ENCODE assay signal across 11 cellular contexts in the genomic region with DNA sequence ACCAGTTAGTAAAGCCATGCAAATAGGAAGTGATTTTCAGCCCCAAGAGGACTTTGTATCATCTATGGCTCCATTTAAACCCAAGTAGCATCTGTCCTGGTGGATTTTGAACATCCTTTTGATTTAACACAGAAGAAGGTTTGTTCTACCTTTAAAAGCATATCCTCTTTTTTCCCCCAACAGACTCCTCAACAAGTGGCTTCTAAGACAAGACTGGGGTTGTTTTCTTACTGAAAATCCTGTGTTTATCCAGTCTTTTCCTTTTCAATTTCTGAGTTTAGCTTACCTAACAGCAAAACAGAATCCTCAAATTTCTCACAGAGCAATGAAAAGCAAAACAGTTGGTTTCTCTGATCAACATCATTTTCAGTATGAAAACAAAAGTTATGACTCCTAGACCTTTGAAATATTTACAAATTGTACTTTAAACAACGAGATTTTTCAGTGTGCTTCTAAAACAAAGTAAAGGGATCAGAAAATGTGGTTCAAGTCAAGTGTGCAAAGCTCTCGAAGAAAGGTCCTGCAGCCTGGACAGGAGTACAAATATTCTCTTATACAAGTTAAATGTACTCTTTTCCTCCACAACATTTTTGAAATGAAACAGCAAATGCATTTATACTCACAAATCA. TPM values are rescaled to one million over a fixed set of nuclear protein-coding genes. Genes with fewer than 3 reads are reported as not detected.
DNase-seq lines count a peak whose midpoint lies in the region; ATAC-seq and TF ChIP-seq lines count a peak whose summit lies in the region.
"Had no signal": no experiment of that assay in that cellular context is flagged by ENCODE, and none has a peak within 500 bp of the region (broad histone marks: within the 10 kb centered on the region; RNA-seq: fewer than 3 reads in every experiment).

No MANE protein-coding gene starts in this region.

- DNase-seq in activated CD4-positive, alpha-beta T cell treated with anti-CD3 and anti-CD28 coated beads for 36 hours = no peak
- DNase-seq in activated CD4-positive, alpha-beta T cell treated with anti-CD3 and anti-CD28 coated beads for 4 hours = no peak
- no peak for DNase-seq in activated naive CD8-positive, alpha-beta T cell treated with anti-CD3 and anti-CD28 coated beads, Interleukin-2, amount 50 U/mL, for 24 hours
- DNase-seq in GM13976 (ENCODE audit: low spot score) (no peak), middle frontal gyrus (ENCODE audit: extremely low spot score, low spot score) (no peak), NCI-H2171 treated with DMSO at 0.1 percent for 48 hours (lab: John Stamatoyannopoulos, UW) (no peak)
- DNase-seq: effector CD8-positive, alpha-beta T cell; SHP77; stimulated activated CD4-positive, alpha-beta T cell treated with anti-CD3 and anti-CD28 coated beads, Interleukin-4, amount 100 ng/mL, for 4 hours had no signal

- H3K9ac ChIP-seq in iPS-20b (ENCODE audit: low read depth, low read length) = peak overlapping the region; percentile 83
- H3K9ac ChIP-seq in stomach smooth muscle (ENCODE audit: low read length in 2 of 2) = peak overlapping the region in 1 of 2 donors; percentile 59

- no peaks in the 10 kb centered on the region for H3K9me3 Mint-ChIP-seq in activated CD4-positive, alpha-beta T cell treated with anti-CD3 and anti-CD28 coated beads for 36 hours (ENCODE audit: low read depth)
- no peaks in the 10 kb centered on the region for H3K9me3 Mint-ChIP-seq in activated naive CD8-positive, alpha-beta T cell treated with anti-CD3 and anti-CD28 coated beads, Interleukin-2, amount 50 U/mL, for 24 hours

- H3K27me3 ChIP-seq in iPS-20b (ENCODE audit: insufficient read depth, low read length) (no peaks in the 10 kb centered on the region; the same call in 1 of the 2 replicates), stomach smooth muscle (ENCODE audit: control insufficient read depth in 1 of 2, insufficient read depth in 2 of 2, low read length in 2 of 2) (no peaks in the 10 kb centered on the region)

- no peak overlapping the region for H3K27ac ChIP-seq in iPS-20b (ENCODE audit: low read length)
- no peak overlapping the region for H3K27ac ChIP-seq in stomach smooth muscle (ENCODE audit: low read length)

- H3K27me3 Mint-ChIP-seq in activated CD4-positive, alpha-beta T cell treated with anti-CD3 and anti-CD28 coated beads for 36 hours = no peaks in the 10 kb centered on the region
- peaks cover 3% of the 10 kb centered on the region for H3K27me3 Mint-ChIP-seq in activated naive CD8-positive, alpha-beta T cell treated with anti-CD3 and anti-CD28 coated beads, Interleukin-2, amount 50 U/mL, for 24 hours

- peak overlapping the region; percentile 99 for H3K4me3 Mint-ChIP-seq in activated CD4-positive, alpha-beta T cell treated with anti-CD3 and anti-CD28 coated beads for 36 hours
- H3K4me3 Mint-ChIP-seq in activated naive CD8-positive, alpha-beta T cell treated with anti-CD3 and anti-CD28 coated beads, Interleukin-2, amount 50 U/mL, for 24 hours = peak overlapping the region; percentile 93

- ATAC-seq in activated CD4-positive, alpha-beta T cell treated with anti-CD3 and anti-CD28 coated beads for 36 hours = no peak
- ATAC-seq in activated naive CD8-positive, alpha-beta T cell treated with anti-CD3 and anti-CD28 coated beads, Interleukin-2, amount 50 U/mL, for 24 hours = no peak

- H3K36me3 ChIP-seq in iPS-20b (ENCODE audit: insufficient read depth, low read depth, low read length) (peaks cover 29% of the 10 kb centered on the region), stomach smooth muscle (ENCODE audit: control insufficient read depth in 2 of 2, insufficient read depth in 2 of 2, low read length in 2 of 2) (no peaks in the 10 kb centered on the region)

- H3K4me3 ChIP-seq in iPS-20b (ENCODE audit: low read length) = peak overlapping the region; percentile 92
- H3K4me3 ChIP-seq in stomach smooth muscle (ENCODE audit: low read length in 2 of 2) = peak overlapping the region; percentile 45 to 96

- TF ChIP-seq CTCF in GM13976 (IDR thresholded peaks at IDR 0.05; ENCODE audit: borderline replicate concordance, control extremely low read depth, extremely low read depth, insufficient read depth, missing control alignments) = no peak

- POLR2A ChIA-PET in activated CD4-positive, alpha-beta T cell treated with anti-CD3 and anti-CD28 coated beads for 36 hours (lab: Charles Lee) = interaction anchor here (3.5 kb wide), 1 partner anchor 8 kb away, joined by 45 read pairs; no protein-coding TSS in a partner anchor

- CTCF ChIA-PET in activated CD4-positive, alpha-beta T cell treated with anti-CD3 and anti-CD28 coated beads for 36 hours (lab: Charles Lee) = interaction anchor here (1.4 to 4.0 kb wide), 3 partner anchors 8 to 544 kb away, joined by 3 to 19 read pairs (median 5); no protein-coding TSS in a partner anchor

- in situ Hi-C loops in GM13976 (cut with MboI; ENCODE audit: low sequenced_read_pairs, unreplicated experiment) = loop anchor here (25.0 kb wide), 1 partner anchor 691 kb away; the partner anchor contains the start of genes CAPS2 and GLIPR1L1

- H3K4me1 Mint-ChIP-seq in activated CD4-positive, alpha-beta T cell treated with anti-CD3 and anti-CD28 coated beads for 36 hours = peaks cover 50% of the 10 kb centered on the region
- peaks cover 65% of the 10 kb centered on the region for H3K4me1 Mint-ChIP-seq in activated naive CD8-positive, alpha-beta T cell treated with anti-CD3 and anti-CD28 coated beads, Interleukin-2, amount 50 U/mL, for 24 hours

- H3K9me3 ChIP-seq in iPS-20b (ENCODE audit: insufficient read depth, low read depth, low read length) (no peaks in the 10 kb centered on the region), stomach smooth muscle (ENCODE audit: control insufficient read depth in 2 of 2, low read length in 2 of 2) (no peaks in the 10 kb centered on the region)

- H3K27ac Mint-ChIP-seq in activated CD4-positive, alpha-beta T cell treated with anti-CD3 and anti-CD28 coated beads for 36 hours = peak overlapping the region; percentile 96
- H3K27ac Mint-ChIP-seq in activated naive CD8-positive, alpha-beta T cell treated with anti-CD3 and anti-CD28 coated beads, Interleukin-2, amount 50 U/mL, for 24 hours = peak overlapping the region; percentile 96

- H3K4me1 ChIP-seq in iPS-20b (ENCODE audit: insufficient read depth, low read length) = peaks cover 14% of the 10 kb centered on the region; the same call in 1 of the 2 replicates
- peaks cover 7% of the 10 kb centered on the region for H3K4me1 ChIP-seq in stomach smooth muscle (ENCODE audit: control insufficient read depth, insufficient read depth, low read length)

- H3K36me3 Mint-ChIP-seq in activated CD4-positive, alpha-beta T cell treated with anti-CD3 and anti-CD28 coated beads for 36 hours (ENCODE audit: low read depth) = peaks cover 38% of the 10 kb centered on the region
- peaks cover 45% of the 10 kb centered on the region for H3K36me3 Mint-ChIP-seq in activated naive CD8-positive, alpha-beta T cell treated with anti-CD3 and anti-CD28 coated beads, Interleukin-2, amount 50 U/mL, for 24 hours (ENCODE audit: low read depth)

- intact Hi-C loops in activated CD4-positive, alpha-beta T cell treated with anti-CD3 and anti-CD28 coated beads for 36 hours (cut with DNase I, micrococcal nuclease) = no loop called here

RNA-seq across cellular contexts. Expression of gene PHLDA1, which starts 2.8 kb away (rescaled TPM):
- total RNA-seq in activated CD4-positive, alpha-beta T cell treated with anti-CD3 and anti-CD28 coated beads for 36 hours = 10 to 100 TPM; 12.3 to 14.3 TPM

RNA-seq across cellular contexts. Expression of gene NAP1L1, which starts 55.7 kb away (rescaled TPM):
- total RNA-seq in activated CD4-positive, alpha-beta T cell treated with anti-CD3 and anti-CD28 coated beads for 36 hours = 1,000 to 10,000 TPM in 1 of 2 experiments, 100 to 1,000 TPM in 1; 959 to 1,004 TPM
